17 cellular contexts compared by ENCODE assay signal in genomic region chr17:74697477-74697876, GRCh38. TPM values are rescaled to one million over a fixed set of nuclear protein-coding genes. Genes with fewer than 3 reads are reported as not detected.
DNase-seq lines count a peak whose midpoint lies in the region; ATAC-seq, FAIRE-seq and TF ChIP-seq lines count a peak whose summit lies in the region.
"Had no signal": no experiment of that assay in that cellular context is flagged by ENCODE, and none has a peak within 500 bp of the region (broad histone marks: within the 10 kb centered on the region; RNA-seq: fewer than 3 reads in every experiment).

No MANE protein-coding gene starts in this region.

- H3K4me2 ChIP-seq in HepG2 (ENCODE audit: low read depth, low read length), result no peak overlapping the region

- in situ Hi-C loops in HepG2 (cut with HindIII; ENCODE audit: extremely low pct_ligation_motif_present, low pct_unique_long_range_greater_than_20kb), result no loop called here

- no peak for TF ChIP-seq RAD21 in HepG2 (CRISPR knock-in tag; IDR thresholded peaks at IDR 0.05)

- POLR2A ChIA-PET in HepG2 (lab: Yijun Ruan, JAX), result no interaction called here

- CTCF ChIA-PET in HepG2 (lab: Yijun Ruan, JAX; ENCODE audit: low intra/inter-chr PET ratio, low total read pairs), result no interaction called here

- FAIRE-seq in HepG2 (lab: Jason Lieb, UNC), result no peak
- FAIRE-seq in urothelium cell line (lab: Jason Lieb, UNC), result no peak

- H3K4me1 ChIP-seq in right lobe of liver (no peaks in the 10 kb centered on the region), HepG2 (ENCODE audit: insufficient read depth, low read length) (no peaks in the 10 kb centered on the region)

- ATAC-seq in right lobe of liver, result peak in 3 of 4 donors; percentile 43 to 72 (median 54)
- ATAC-seq in HepG2, result no peak
- peak; percentile 22 for ATAC-seq in left lobe of liver
- ATAC-seq in GM19397 (IDR thresholded peaks at IDR 0.05; ENCODE audit: unreplicated experiment), result no peak

- no peaks in the 10 kb centered on the region for H3K79me2 ChIP-seq in HepG2 (ENCODE audit: insufficient read depth, low read length)

- H3K9ac ChIP-seq in HepG2 (ENCODE audit: insufficient read depth, low read depth, low read length), result no peak overlapping the region

- no peaks in the 10 kb centered on the region for H3K27me3 ChIP-seq in right lobe of liver
- H3K27me3 ChIP-seq in HepG2 (ENCODE audit: control insufficient read depth in 1 of 2, insufficient read depth in 2 of 2, low read length in 2 of 2), result peaks cover 4 to 46% of the 10 kb centered on the region in 2 experiments; a peak in 4 of 5 replicates

- TF ChIP-seq EP300 in HepG2 (IDR thresholded peaks at IDR 0.05; ENCODE audit: low read depth in 2 of 2, low read length in 2 of 2) (no peak), HepG2 (CRISPR knock-in tag; IDR thresholded peaks at IDR 0.05; ENCODE audit: borderline replicate concordance) (no peak)

- WGBS in right lobe of liver (ENCODE audit: insufficient coverage, low coverage, low lambda C conversion rate, missing lambda C conversion rate), result 79% methylated on average over 2 of the region's 2 CpGs
- 41% methylated on average over 2 of the region's 2 CpGs for WGBS in HepG2 (ENCODE audit: low lambda C conversion rate)

- H3K36me3 ChIP-seq in right lobe of liver, result no peaks in the 10 kb centered on the region
- no peaks in the 10 kb centered on the region for H3K36me3 ChIP-seq in HepG2 (replicated peaks in 1 of 2; ENCODE audit: control insufficient read depth in 1 of 2, insufficient read depth in 2 of 2, low read length in 2 of 2)

- no peak for TF ChIP-seq POLR2A in right lobe of liver (IDR thresholded peaks at IDR 0.05)
- TF ChIP-seq POLR2A in HepG2 (IDR thresholded peaks at IDR 0.05; ENCODE audit: insufficient read depth in 1 of 2, low read depth in 2 of 2, low read length in 2 of 2), result no peak

- H3K4me3 ChIP-seq in right lobe of liver, result no peak overlapping the region
- no peak overlapping the region for H3K4me3 ChIP-seq in HepG2 (replicated peaks in 1 of 3; ENCODE audit: insufficient read depth in 1 of 3, low read depth in 2 of 3, low read length in 3 of 3)

- H3K9me3 ChIP-seq in right lobe of liver (no peaks in the 10 kb centered on the region), HepG2 (ENCODE audit: low read length) (no peaks in the 10 kb centered on the region)

- peaks cover 5% of the 10 kb centered on the region; the same call in 1 of the 2 replicates for H4K20me1 ChIP-seq in HepG2 (ENCODE audit: insufficient read depth, low read length)

- intact Hi-C loops in right lobe of liver (cut with DNase I) (no loop called here), HepG2 (cut with micrococcal nuclease; ENCODE audit: unreplicated experiment) (no loop called here)

- H3K27ac ChIP-seq in right lobe of liver (no peak overlapping the region), HepG2 (ENCODE audit: extremely low read length, insufficient read depth, low read length) (no peak overlapping the region)
- H3K27ac ChIP-seq: 22Rv1 had no signal

- H2AFZ ChIP-seq in HepG2 (ENCODE audit: low read length), result no peak overlapping the region

- BruUV-seq in HepG2 (replicated peaks; lab: Mats Ljungman, UMichigan), result no TSS peak

- DNase-seq in right lobe of liver, result no peak
- no peak for DNase-seq in HepG2 (ENCODE audit: low spot score)
- peak; percentile 68 for DNase-seq in MV-4-11 (lab: John Stamatoyannopoulos, UW)
- no peak for DNase-seq in left lobe of liver (ENCODE audit: low spot score)
- DNase-seq in AG08396 (ENCODE audit: low spot score), result no peak
- no peak for DNase-seq in urothelium cell line (ENCODE audit: low spot score)
- no peak for DNase-seq in NCI-H2107 (lab: John Stamatoyannopoulos, UW)
- DNase-seq: CD4-positive, alpha-beta memory T cell; EL; KG1; NCI-H1417; NCI-H187 treated with DMSO at 0.1 percent for 48 hours; NCI-H345; NCI-H524 treated with DMSO at 0.1 percent for 48 hours had no signal

- no peak for TF ChIP-seq CTCF in right lobe of liver (IDR thresholded peaks at IDR 0.05)
- TF ChIP-seq CTCF in HepG2 (CRISPR knock-in tag; IDR thresholded peaks at IDR 0.05), result no peak

TF ChIP-seq in HepG2, 621 proteins besides CTCF, POLR2A, EP300 and RAD21 (continues in another document):
- no peak for TF ChIP-seq JDP2 (CRISPR knock-in tag; IDR thresholded peaks at IDR 0.05; ENCODE audit: borderline replicate concordance)

RNA-seq across cellular contexts. Expression of gene CD300LF, which starts 15.2 kb away (rescaled TPM):
- total RNA-seq in right lobe of liver, result 1 to 10 TPM in 2 of 6 experiments, under 1 TPM in 3, not detected in 1; 0.44 to 2.6 (median 0.74) TPM
- not detected in 2 replicates for total RNA-seq in HepG2 (2016; rRNA removed; fragmentation: Illumina TruSeq; extraction: Trizol)
- not detected in 2 replicates for total RNA-seq in HepG2 (2016; cell fraction: cytosol; rRNA removed; fragmentation: Illumina TruSeq; extraction: Trizol; ENCODE audit: low read depth)
- not detected in 2 replicates for total RNA-seq in HepG2 (2016; cell fraction: insoluble cytoplasmic fraction; rRNA removed; fragmentation: Illumina TruSeq; extraction: Trizol)
- not detected in 2 replicates for total RNA-seq in HepG2 (2016; cell fraction: membrane; rRNA removed; fragmentation: Illumina TruSeq; extraction: Trizol)
- total RNA-seq in HepG2 (2016; cell fraction: nucleus; rRNA removed; fragmentation: Illumina TruSeq; extraction: Trizol), result not detected in 2 replicates
- not detected in 2 replicates for polyA plus RNA-seq in HepG2 (2011; rRNA removed)
- polyA plus RNA-seq in HepG2 (2011; cell fraction: cytosol; rRNA removed), result not detected in 2 replicates
- not detected in 2 replicates for polyA plus RNA-seq in HepG2 (2011; cell fraction: nucleus; rRNA removed)
- polyA plus RNA-seq in HepG2 (2012), result not detected in 2 replicates
- not detected in 2 replicates for polyA plus RNA-seq in HepG2 (2016; cell fraction: cytosol; fragmentation: Illumina TruSeq; extraction: Trizol; ENCODE audit: low read depth)
- polyA plus RNA-seq in HepG2 (2016; cell fraction: insoluble cytoplasmic fraction; fragmentation: Illumina TruSeq; extraction: Trizol; ENCODE audit: low read depth), result not detected in 2 replicates
- not detected in 2 replicates for polyA plus RNA-seq in HepG2 (2016; cell fraction: membrane; fragmentation: Illumina TruSeq; extraction: Trizol; ENCODE audit: low read depth)
- polyA plus RNA-seq in HepG2 (2016; cell fraction: nucleus; fragmentation: Illumina TruSeq; extraction: Trizol; ENCODE audit: insufficient read depth, low read depth), result not detected in 2 replicates
- not detected in 2 replicates for polyA minus RNA-seq in HepG2 (2011; rRNA and poly(A)+ RNA removed; ENCODE audit: low replicate concordance)
- not detected in 2 replicates for polyA minus RNA-seq in HepG2 (2011; cell fraction: cytosol; rRNA and poly(A)+ RNA removed)
- polyA minus RNA-seq in HepG2 (2011; cell fraction: nucleus; rRNA and poly(A)+ RNA removed), result not detected in 2 replicates
- total RNA-seq in left lobe of liver, result not detected
- total RNA-seq: H4 had no signal
- polyA plus RNA-seq: CD4-positive, alpha-beta memory T cell had no signal

RNA-seq across cellular contexts. Expression of gene RAB37, which starts 39.6 kb away (rescaled TPM):
- total RNA-seq in right lobe of liver (10 to 100 TPM in 3 of 6 experiments, 1 to 10 TPM in 3; 5.0 to 14.4 (median 9.0) TPM), HepG2 (2016; rRNA removed; fragmentation: Illumina TruSeq; extraction: Trizol) (0.91 and 1.1 TPM in 2 replicates), left lobe of liver (14.0 TPM)
- 0.30 TPM in 1 of 2 replicates, not detected in the other for total RNA-seq in HepG2 (2016; cell fraction: cytosol; rRNA removed; fragmentation: Illumina TruSeq; extraction: Trizol; ENCODE audit: low read depth)
- total RNA-seq in HepG2 (2016; cell fraction: insoluble cytoplasmic fraction; rRNA removed; fragmentation: Illumina TruSeq; extraction: Trizol), result 0.73 and 1.0 TPM in 2 replicates
- total RNA-seq in HepG2 (2016; cell fraction: membrane; rRNA removed; fragmentation: Illumina TruSeq; extraction: Trizol), result 0.83 and 0.93 TPM in 2 replicates
- 0.96 and 1.3 TPM in 2 replicates for total RNA-seq in HepG2 (2016; cell fraction: nucleus; rRNA removed; fragmentation: Illumina TruSeq; extraction: Trizol)
- polyA plus RNA-seq in HepG2 (2011; rRNA removed), result 3.7 and 4.7 TPM in 2 replicates
- polyA plus RNA-seq in HepG2 (2011; cell fraction: cytosol; rRNA removed), result 2.1 and 2.8 TPM in 2 replicates
- polyA plus RNA-seq in HepG2 (2011; cell fraction: nucleus; rRNA removed), result 7.0 and 8.4 TPM in 2 replicates
- polyA plus RNA-seq in HepG2 (2012), result 1.8 and 2.4 TPM in 2 replicates
- polyA plus RNA-seq in HepG2 (2016; cell fraction: cytosol; fragmentation: Illumina TruSeq; extraction: Trizol; ENCODE audit: low read depth), result 0.18 and 0.22 TPM in 2 replicates
- polyA plus RNA-seq in HepG2 (2016; cell fraction: insoluble cytoplasmic fraction; fragmentation: Illumina TruSeq; extraction: Trizol; ENCODE audit: low read depth), result 0.83 and 0.93 TPM in 2 replicates
- polyA plus RNA-seq in HepG2 (2016; cell fraction: membrane; fragmentation: Illumina TruSeq; extraction: Trizol; ENCODE audit: low read depth), result 0.48 and 0.49 TPM in 2 replicates
- polyA plus RNA-seq in HepG2 (2016; cell fraction: nucleus; fragmentation: Illumina TruSeq; extraction: Trizol; ENCODE audit: insufficient read depth, low read depth), result 2.4 and 2.8 TPM in 2 replicates
- polyA minus RNA-seq in HepG2 (2011; rRNA and poly(A)+ RNA removed; ENCODE audit: low replicate concordance), result 2.2 TPM in 1 of 2 replicates, not detected in the other
- polyA minus RNA-seq in HepG2 (2011; cell fraction: cytosol; rRNA and poly(A)+ RNA removed), result 0.70 and 2.0 TPM in 2 replicates
- polyA minus RNA-seq in HepG2 (2011; cell fraction: nucleus; rRNA and poly(A)+ RNA removed), result 1.4 and 1.7 TPM in 2 replicates
- total RNA-seq: H4 had no signal

RNA-seq across cellular contexts. Expression of gene NHERF1, which starts 51.0 kb away (rescaled TPM):
- total RNA-seq in right lobe of liver (100 to 1,000 TPM; 105 to 218 (median 161) TPM), HepG2 (2016; rRNA removed; fragmentation: Illumina TruSeq; extraction: Trizol) (138 and 169 TPM in 2 replicates), left lobe of liver (156 TPM)
- 27.0 and 28.2 TPM in 2 replicates for total RNA-seq in HepG2 (2016; cell fraction: cytosol; rRNA removed; fragmentation: Illumina TruSeq; extraction: Trizol; ENCODE audit: low read depth)
- 118 and 171 TPM in 2 replicates for total RNA-seq in HepG2 (2016; cell fraction: insoluble cytoplasmic fraction; rRNA removed; fragmentation: Illumina TruSeq; extraction: Trizol)
- total RNA-seq in HepG2 (2016; cell fraction: membrane; rRNA removed; fragmentation: Illumina TruSeq; extraction: Trizol), result 64.4 and 79.9 TPM in 2 replicates
- 75.3 and 85.2 TPM in 2 replicates for total RNA-seq in HepG2 (2016; cell fraction: nucleus; rRNA removed; fragmentation: Illumina TruSeq; extraction: Trizol)
- polyA plus RNA-seq in HepG2 (2011; rRNA removed), result 266 and 269 TPM in 2 replicates
- polyA plus RNA-seq in HepG2 (2011; cell fraction: cytosol; rRNA removed), result 232 and 243 TPM in 2 replicates
- polyA plus RNA-seq in HepG2 (2011; cell fraction: nucleus; rRNA removed), result 152 and 164 TPM in 2 replicates
- 209 and 226 TPM in 2 replicates for polyA plus RNA-seq in HepG2 (2012)
- 52.4 and 55.7 TPM in 2 replicates for polyA plus RNA-seq in HepG2 (2016; cell fraction: cytosol; fragmentation: Illumina TruSeq; extraction: Trizol; ENCODE audit: low read depth)
- 275 and 359 TPM in 2 replicates for polyA plus RNA-seq in HepG2 (2016; cell fraction: insoluble cytoplasmic fraction; fragmentation: Illumina TruSeq; extraction: Trizol; ENCODE audit: low read depth)
- polyA plus RNA-seq in HepG2 (2016; cell fraction: membrane; fragmentation: Illumina TruSeq; extraction: Trizol; ENCODE audit: low read depth), result 109 and 126 TPM in 2 replicates
- 248 and 253 TPM in 2 replicates for polyA plus RNA-seq in HepG2 (2016; cell fraction: nucleus; fragmentation: Illumina TruSeq; extraction: Trizol; ENCODE audit: insufficient read depth, low read depth)
- 92.0 and 295 TPM in 2 replicates for polyA minus RNA-seq in HepG2 (2011; rRNA and poly(A)+ RNA removed; ENCODE audit: low replicate concordance)
- polyA minus RNA-seq in HepG2 (2011; cell fraction: cytosol; rRNA and poly(A)+ RNA removed), result 130 and 139 TPM in 2 replicates
- polyA minus RNA-seq in HepG2 (2011; cell fraction: nucleus; rRNA and poly(A)+ RNA removed), result 62.8 and 68.1 TPM in 2 replicates

Comparison
In these comparisons a context has a peak if more than half of its experiments do, and no peak if none do; other contexts are left out.
1. ATAC-seq: peak in right lobe of liver (3 of 4) and left lobe of liver (single experiment); none in HepG2 (single experiment) and GM19397 (single experiment).